ENCODE assay signal across 1 cellular context in the genomic region with DNA sequence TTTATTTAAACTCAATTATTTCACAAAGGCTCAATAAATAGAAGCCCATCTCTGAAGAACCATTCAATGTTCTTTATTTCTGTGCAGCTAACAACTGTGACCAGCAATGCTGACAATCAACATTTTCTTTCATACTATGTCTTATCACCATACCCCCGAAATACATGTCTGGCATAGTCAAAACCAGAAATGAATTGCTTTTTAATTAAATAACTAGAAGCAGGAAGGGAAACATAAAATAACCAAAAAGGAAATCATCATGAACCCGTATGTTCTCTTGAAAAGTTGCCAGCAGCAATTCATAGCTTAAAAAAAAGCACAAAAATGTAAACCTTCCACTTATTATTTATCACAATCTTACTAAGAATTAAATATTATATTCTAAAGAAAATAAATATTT.
TF ChIP-seq lines count a peak whose summit lies in the region.

No MANE protein-coding gene starts in this region.

TF ChIP-seq in SK-N-SH, 30 proteins besides CTCF, POLR2A, EP300 and RAD21 (continued from another document):
- TF ChIP-seq, protein P1, sequence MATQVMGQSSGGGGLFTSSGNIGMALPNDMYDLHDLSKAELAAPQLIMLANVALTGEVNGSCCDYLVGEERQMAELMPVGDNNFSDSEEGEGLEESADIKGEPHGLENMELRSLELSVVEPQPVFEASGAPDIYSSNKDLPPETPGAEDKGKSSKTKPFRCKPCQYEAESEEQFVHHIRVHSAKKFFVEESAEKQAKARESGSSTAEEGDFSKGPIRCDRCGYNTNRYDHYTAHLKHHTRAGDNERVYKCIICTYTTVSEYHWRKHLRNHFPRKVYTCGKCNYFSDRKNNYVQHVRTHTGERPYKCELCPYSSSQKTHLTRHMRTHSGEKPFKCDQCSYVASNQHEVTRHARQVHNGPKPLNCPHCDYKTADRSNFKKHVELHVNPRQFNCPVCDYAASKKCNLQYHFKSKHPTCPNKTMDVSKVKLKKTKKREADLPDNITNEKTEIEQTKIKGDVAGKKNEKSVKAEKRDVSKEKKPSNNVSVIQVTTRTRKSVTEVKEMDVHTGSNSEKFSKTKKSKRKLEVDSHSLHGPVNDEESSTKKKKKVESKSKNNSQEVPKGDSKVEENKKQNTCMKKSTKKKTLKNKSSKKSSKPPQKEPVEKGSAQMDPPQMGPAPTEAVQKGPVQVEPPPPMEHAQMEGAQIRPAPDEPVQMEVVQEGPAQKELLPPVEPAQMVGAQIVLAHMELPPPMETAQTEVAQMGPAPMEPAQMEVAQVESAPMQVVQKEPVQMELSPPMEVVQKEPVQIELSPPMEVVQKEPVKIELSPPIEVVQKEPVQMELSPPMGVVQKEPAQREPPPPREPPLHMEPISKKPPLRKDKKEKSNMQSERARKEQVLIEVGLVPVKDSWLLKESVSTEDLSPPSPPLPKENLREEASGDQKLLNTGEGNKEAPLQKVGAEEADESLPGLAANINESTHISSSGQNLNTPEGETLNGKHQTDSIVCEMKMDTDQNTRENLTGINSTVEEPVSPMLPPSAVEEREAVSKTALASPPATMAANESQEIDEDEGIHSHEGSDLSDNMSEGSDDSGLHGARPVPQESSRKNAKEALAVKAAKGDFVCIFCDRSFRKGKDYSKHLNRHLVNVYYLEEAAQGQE (IDR thresholded peaks at IDR 0.05; ENCODE audit: low read depth, low read length): no peak
- no peak for TF ChIP-seq ELF1 (IDR thresholded peaks at IDR 0.05)
